20 cellular contexts compared by ENCODE assay signal in the genomic region with DNA sequence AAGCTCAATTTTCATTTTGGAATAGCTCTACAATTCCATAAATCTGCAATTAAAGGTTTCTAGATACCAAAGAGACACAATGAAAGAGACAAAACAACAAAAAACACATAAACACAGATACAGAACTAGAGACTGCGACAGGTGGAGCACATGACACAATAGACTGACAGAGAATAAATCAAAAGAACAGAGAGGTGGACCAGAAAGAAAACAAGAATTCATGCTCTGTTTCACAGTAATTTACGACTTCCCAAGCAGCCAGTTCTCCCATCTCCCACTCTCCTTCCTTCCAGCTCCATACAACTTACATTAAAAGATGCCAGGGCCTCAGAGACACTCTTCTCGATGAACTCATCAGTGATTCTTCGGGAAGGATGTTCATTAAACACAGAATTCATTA. TPM values are rescaled to one million over a fixed set of nuclear protein-coding genes. Genes with fewer than 3 reads are reported as not detected.
DNase-seq lines count a peak whose midpoint lies in the region; ATAC-seq and TF ChIP-seq lines count a peak whose summit lies in the region.
"Had no signal": no experiment of that assay in that cellular context is flagged by ENCODE, and none has a peak within 500 bp of the region (broad histone marks: within the 10 kb centered on the region; RNA-seq: fewer than 3 reads in every experiment).

No MANE protein-coding gene starts in this region.

- no peak for DNase-seq in activated naive CD8-positive, alpha-beta T cell treated with anti-CD3 and anti-CD28 coated beads, Interleukin-2, amount 50 U/mL, for 24 hours
- DNase-seq in T-helper 17 cell (no peak), nephron progenitor cell (no peak), vagina (ENCODE audit: extremely low spot score in 2 of 2) (no peak), H7 (no peak), NCI-H2081 (lab: John Stamatoyannopoulos, UW) (no peak), AML-193 (lab: John Stamatoyannopoulos, UW) (no peak)
- DNase-seq: H9; MV-4-11; NCI-H1417 treated with DMSO at 0.1 percent for 48 hours; NCI-H2029; NCI-H2227 treated with DMSO at 0.1 percent for 48 hours; NCI-H524 treated with DMSO at 0.1 percent for 48 hours; NK-92 treated with Interleukin-12 subunit alpha and Interleukin-12 subunit beta, amount 100 ng/mL, for 24 hours; OCI-M1; SJCRH30 had no signal

- peak overlapping the region; percentile 55 for H3K27ac ChIP-seq in vagina
- H3K27ac ChIP-seq: BLaER1, RWPE1, SJCRH30 had no signal

- H3K4me3 ChIP-seq in vagina = no peak overlapping the region
- H3K4me3 ChIP-seq in H7 (ENCODE audit: insufficient read depth, low read depth, low read length) = no peak overlapping the region
- H3K4me3 ChIP-seq: BLaER1, SJCRH30 had no signal

- peaks cover 13% of the 10 kb centered on the region for H3K4me1 ChIP-seq in vagina
- H3K4me1 ChIP-seq: BLaER1, SJCRH30 had no signal

- intact Hi-C loops in vagina (cut with DNase I) = no loop called here

- TF ChIP-seq CTCF in nephron progenitor cell (IDR thresholded peaks at IDR 0.05) = no peak
- TF ChIP-seq CTCF in vagina (IDR thresholded peaks at IDR 0.05) = no peak

- H3K9me3 ChIP-seq in T-helper 17 cell (ENCODE audit: control insufficient read depth, low read length, poor library complexity, severe bottlenecking) = no peaks in the 10 kb centered on the region
- H3K9me3 ChIP-seq in vagina = no peaks in the 10 kb centered on the region
- H3K9me3 ChIP-seq: BLaER1, SJCRH30 had no signal

- H3K36me3 Mint-ChIP-seq in activated naive CD8-positive, alpha-beta T cell = peaks cover 9% of the 10 kb centered on the region
- peaks cover 33% of the 10 kb centered on the region for H3K36me3 Mint-ChIP-seq in activated naive CD8-positive, alpha-beta T cell treated with anti-CD3 and anti-CD28 coated beads, Interleukin-2, amount 50 U/mL, for 24 hours (ENCODE audit: low read depth)
- H3K36me3 Mint-ChIP-seq in T-helper 17 cell (ENCODE audit: low read depth) (peaks cover 3% of the 10 kb centered on the region), nephron progenitor cell (ENCODE audit: low read depth) (peaks cover 37% of the 10 kb centered on the region)

- H3K4me1 Mint-ChIP-seq in activated naive CD8-positive, alpha-beta T cell (ENCODE audit: low read depth) = peaks cover 6% of the 10 kb centered on the region
- peaks cover 5% of the 10 kb centered on the region for H3K4me1 Mint-ChIP-seq in activated naive CD8-positive, alpha-beta T cell treated with anti-CD3 and anti-CD28 coated beads, Interleukin-2, amount 50 U/mL, for 24 hours
- H3K4me1 Mint-ChIP-seq in T-helper 17 cell (peaks cover 13% of the 10 kb centered on the region), nephron progenitor cell (peaks cover 15% of the 10 kb centered on the region)

- H3K27ac Mint-ChIP-seq in activated naive CD8-positive, alpha-beta T cell = peak overlapping the region; percentile 2
- H3K27ac Mint-ChIP-seq in activated naive CD8-positive, alpha-beta T cell treated with anti-CD3 and anti-CD28 coated beads, Interleukin-2, amount 50 U/mL, for 24 hours = no peak overlapping the region
- H3K27ac Mint-ChIP-seq in T-helper 17 cell (peak overlapping the region; percentile 32), nephron progenitor cell (peak overlapping the region; percentile 87)
- H3K27ac Mint-ChIP-seq: H9 had no signal

- ATAC-seq in activated naive CD8-positive, alpha-beta T cell treated with anti-CD3 and anti-CD28 coated beads, Interleukin-2, amount 50 U/mL, for 24 hours = no peak
- ATAC-seq in T-helper 17 cell = no peak

- H3K36me3 ChIP-seq in vagina = peaks cover 0 to 11% of the 10 kb centered on the region in 2 donors
- H3K36me3 ChIP-seq in H7 (replicated peaks; ENCODE audit: control insufficient read depth, insufficient read depth, low read length) = no peaks in the 10 kb centered on the region

- no peaks in the 10 kb centered on the region for H3K27me3 Mint-ChIP-seq in activated naive CD8-positive, alpha-beta T cell
- no peaks in the 10 kb centered on the region for H3K27me3 Mint-ChIP-seq in activated naive CD8-positive, alpha-beta T cell treated with anti-CD3 and anti-CD28 coated beads, Interleukin-2, amount 50 U/mL, for 24 hours
- H3K27me3 Mint-ChIP-seq in T-helper 17 cell (no peaks in the 10 kb centered on the region), nephron progenitor cell (ENCODE audit: low read depth, poor library complexity) (no peaks in the 10 kb centered on the region)
- H3K27me3 Mint-ChIP-seq: IgD-negative memory B cell had no signal

- no peak for TF ChIP-seq POLR2A in vagina (IDR thresholded peaks at IDR 0.05)

- no peaks in the 10 kb centered on the region for H3K9me3 Mint-ChIP-seq in activated naive CD8-positive, alpha-beta T cell (ENCODE audit: low read depth)
- H3K9me3 Mint-ChIP-seq in activated naive CD8-positive, alpha-beta T cell treated with anti-CD3 and anti-CD28 coated beads, Interleukin-2, amount 50 U/mL, for 24 hours = no peaks in the 10 kb centered on the region
- H3K9me3 Mint-ChIP-seq in nephron progenitor cell = no peaks in the 10 kb centered on the region
- H3K9me3 Mint-ChIP-seq: H9, IgD-negative memory B cell had no signal

- H3K4me3 Mint-ChIP-seq in activated naive CD8-positive, alpha-beta T cell = no peak overlapping the region
- no peak overlapping the region for H3K4me3 Mint-ChIP-seq in activated naive CD8-positive, alpha-beta T cell treated with anti-CD3 and anti-CD28 coated beads, Interleukin-2, amount 50 U/mL, for 24 hours
- no peak overlapping the region for H3K4me3 Mint-ChIP-seq in T-helper 17 cell
- H3K4me3 Mint-ChIP-seq in nephron progenitor cell = no peak overlapping the region
- H3K4me3 Mint-ChIP-seq: H9, IgD-negative memory B cell had no signal

- H3K27me3 ChIP-seq in vagina (no peaks in the 10 kb centered on the region), H7 (ENCODE audit: control insufficient read depth, insufficient read depth, low read length) (no peaks in the 10 kb centered on the region)
- H3K27me3 ChIP-seq: BLaER1, SJCRH30 had no signal

RNA-seq across cellular contexts. Expression of gene RBM8A, which starts 15.1 kb away (rescaled TPM):
- total RNA-seq in T-helper 17 cell (100 to 1,000 TPM; 126 to 130 TPM), vagina (93.3 TPM)
- total RNA-seq in H7 (2014; rRNA removed; shearing (Covaris generic)) = 181 and 214 TPM in 2 replicates

RNA-seq across cellular contexts. Expression of gene LIX1L, which starts 15.4 kb away (rescaled TPM):
- total RNA-seq in T-helper 17 cell = 10 to 100 TPM; 36.6 to 44.1 TPM
- total RNA-seq in vagina = 25.0 TPM
- total RNA-seq in H7 (2014; rRNA removed; shearing (Covaris generic)) = 23.0 and 24.3 TPM in 2 replicates

RNA-seq across cellular contexts. Expression of gene ANKRD34A, which starts 22.0 kb away (rescaled TPM):
- total RNA-seq in T-helper 17 cell (1 to 10 TPM in 1 of 2 donors, under 1 TPM in 1; 0.70 to 1.7 TPM), vagina (1.7 TPM)
- 0.52 and 0.62 TPM in 2 replicates for total RNA-seq in H7 (2014; rRNA removed; shearing (Covaris generic))

RNA-seq across cellular contexts. Expression of gene POLR3GL, which starts 22.1 kb away (rescaled TPM):
- total RNA-seq in T-helper 17 cell (10 to 100 TPM; 22.2 to 24.1 TPM), vagina (15.0 TPM)
- total RNA-seq in H7 (2014; rRNA removed; shearing (Covaris generic)) = 6.3 and 11.6 TPM in 2 replicates

RNA-seq across cellular contexts. Expression of gene PEX11B, which starts 23.9 kb away (rescaled TPM):
- 10 to 100 TPM; 15.7 TPM for total RNA-seq in T-helper 17 cell
- total RNA-seq in vagina = 23.6 TPM
- total RNA-seq in H7 (2014; rRNA removed; shearing (Covaris generic)) = 22.9 and 28.0 TPM in 2 replicates
